ENCODE assay signal across 10 cellular contexts in the genomic region with DNA sequence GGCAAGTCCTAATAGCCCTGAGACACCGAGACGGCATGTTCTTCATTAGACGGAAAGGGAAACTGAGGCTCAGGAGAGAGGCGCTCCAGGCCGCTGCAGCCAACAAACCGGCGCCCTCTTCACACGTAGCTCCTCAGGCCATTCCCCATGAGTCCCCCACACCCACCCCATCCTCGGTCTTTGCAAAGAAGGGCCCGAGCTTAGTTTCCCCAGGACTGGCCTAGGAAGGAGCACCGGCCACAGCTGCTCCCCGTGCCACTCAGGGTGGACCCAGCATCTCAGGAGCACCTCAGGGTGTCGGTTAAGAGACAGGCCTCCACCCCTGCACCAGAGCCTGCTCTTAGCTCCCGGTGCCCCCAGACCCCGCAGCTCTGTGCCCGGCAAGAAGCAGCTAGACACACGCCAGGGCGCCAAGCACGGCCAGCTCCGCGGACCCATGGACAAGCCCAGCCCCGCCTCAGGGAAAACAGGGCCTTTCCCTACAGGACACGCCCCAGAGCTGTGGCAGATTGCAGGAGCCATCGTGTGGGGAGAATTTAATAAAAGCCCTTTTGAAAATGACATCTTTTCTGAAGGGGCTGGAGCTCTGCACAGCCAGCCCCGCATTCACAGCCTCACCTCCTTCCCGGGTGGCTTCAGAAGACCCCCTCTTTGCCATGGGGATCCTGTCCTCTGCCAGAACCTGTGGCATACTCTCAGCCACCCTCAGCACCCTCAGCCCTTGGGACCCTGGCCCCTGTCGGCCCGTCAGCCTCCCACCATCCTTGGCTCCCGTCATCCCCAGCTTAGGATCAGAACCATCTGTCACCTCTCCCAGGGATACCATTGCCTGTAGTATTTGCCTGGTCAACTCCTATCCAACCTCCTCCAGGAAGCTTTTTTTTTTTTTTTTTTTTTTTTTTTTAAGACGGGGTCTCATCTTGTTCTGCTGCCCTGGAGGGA. TPM values are rescaled to one million over a fixed set of nuclear protein-coding genes. Genes with fewer than 3 reads are reported as not detected.
DNase-seq lines count a peak whose midpoint lies in the region; ATAC-seq and TF ChIP-seq lines count a peak whose summit lies in the region.
"Had no signal": no experiment of that assay in that cellular context is flagged by ENCODE, and none has a peak within 500 bp of the region (broad histone marks: within the 10 kb centered on the region; RNA-seq: fewer than 3 reads in every experiment).

No MANE protein-coding gene starts in this region.

- peak; percentile 66 for DNase-seq in cardiac septum (ENCODE audit: low spot score)
- no peak for DNase-seq in left ventricle myocardium superior
- DNase-seq in PC-3, result no peak
- DNase-seq in lower lobe of right lung, result no peak
- DNase-seq in upper lobe of left lung, result peak in 1 of 2 donors; percentile 75
- DNase-seq in activated T-helper 2 cell treated with anti-CD3 and anti-CD28 coated beads, Interferon-gamma antibody, Interleukin-2, Interleukin-4, amounts not matched to agents 10 μg/mL and 5 μg/mL and 100 μg/mL, durations not matched to agents 14 hours and 24 hours and 36 hours (ENCODE audit: low spot score), result no peak
- DNase-seq: activated CD8-positive, alpha-beta memory T cell treated with anti-CD3 and anti-CD28 coated beads, Interleukin-2, amount 50 U/mL, for 48 hours; SIG-M5 had no signal

- H3K4me3 ChIP-seq in PC-3 (ENCODE audit: low read length) (no peak overlapping the region), lower lobe of right lung (peak overlapping the region; percentile 54), upper lobe of left lung (peak overlapping the region in 3 of 4 donors; percentile 47 to 53 (median 48))

- no peak overlapping the region for H3K4me2 ChIP-seq in PC-3 (ENCODE audit: low read length)

- CTCF ChIA-PET in PC-3 (lab: Charles Lee), result interaction anchor here (0.6 kb wide), 1 partner anchor 180 kb away, joined by 4 read pairs; no protein-coding TSS in a partner anchor

- no peaks in the 10 kb centered on the region for H3K27me3 ChIP-seq in PC-3 (ENCODE audit: low read length)
- no peaks in the 10 kb centered on the region for H3K27me3 ChIP-seq in lower lobe of right lung (ENCODE audit: low read depth)
- H3K27me3 ChIP-seq in upper lobe of left lung, result no peaks in the 10 kb centered on the region

- POLR2A ChIA-PET in PC-3 (lab: Charles Lee; ENCODE audit: unreplicated experiment), result no interaction called here

- no peaks in the 10 kb centered on the region for H3K9me2 ChIP-seq in PC-3 (replicated peaks; ENCODE audit: low read length)

- H3K27ac ChIP-seq in PC-3 (ENCODE audit: low read length) (no peak overlapping the region), lower lobe of right lung (no peak overlapping the region), upper lobe of left lung (peak overlapping the region in 1 of 4 donors; percentile 46)

- 92% methylated on average over 21 to 30 of the region's 30 CpGs for WGBS in upper lobe of left lung, 2 donors

- no peaks in the 10 kb centered on the region for H3K27me3 Mint-ChIP-seq in activated T-helper 2 cell treated with anti-CD3 and anti-CD28 coated beads, Interferon-gamma antibody, Interleukin-2, Interleukin-4, amounts not matched to agents 10 μg/mL and 5 μg/mL and 100 μg/mL, durations not matched to agents 14 hours and 24 hours and 36 hours (ENCODE audit: low read depth)

- ATAC-seq in left ventricle myocardium superior (no peak), PC-3 (no peak), lower lobe of right lung (no peak), upper lobe of left lung (ENCODE audit: low FRiP score in 2 of 2) (no peak), GM21381 (IDR thresholded peaks at IDR 0.05; ENCODE audit: unreplicated experiment) (no peak), GM18511 (IDR thresholded peaks at IDR 0.05; ENCODE audit: unreplicated experiment) (no peak)

- no peaks in the 10 kb centered on the region for H3K79me2 ChIP-seq in PC-3 (ENCODE audit: low read length)

- H3K4me3 Mint-ChIP-seq in activated T-helper 2 cell treated with anti-CD3 and anti-CD28 coated beads, Interferon-gamma antibody, Interleukin-2, Interleukin-4, amounts not matched to agents 10 μg/mL and 5 μg/mL and 100 μg/mL, durations not matched to agents 14 hours and 24 hours and 36 hours (ENCODE audit: low read depth), result no peak overlapping the region

- H3K4me1 Mint-ChIP-seq in activated T-helper 2 cell treated with anti-CD3 and anti-CD28 coated beads, Interferon-gamma antibody, Interleukin-2, Interleukin-4, amounts not matched to agents 10 μg/mL and 5 μg/mL and 100 μg/mL, durations not matched to agents 14 hours and 24 hours and 36 hours (ENCODE audit: low read depth), result no peaks in the 10 kb centered on the region

- no peak overlapping the region for H2AFZ ChIP-seq in PC-3 (ENCODE audit: low read length)

- H3K4me1 ChIP-seq in PC-3 (ENCODE audit: insufficient read depth, low read length) (peaks cover 17% of the 10 kb centered on the region), lower lobe of right lung (peaks cover 30% of the 10 kb centered on the region), upper lobe of left lung (peaks cover 19 to 32% (median 23%) of the 10 kb centered on the region in 4 donors)

- TF ChIP-seq CTCF in PC-3 (conservative IDR thresholded peaks at IDR 0.05; ENCODE audit: low read depth, low read length), result no peak
- TF ChIP-seq CTCF in lower lobe of right lung (IDR thresholded peaks at IDR 0.05), result no peak
- no peak for TF ChIP-seq CTCF in upper lobe of left lung (IDR thresholded peaks at IDR 0.05)

- BruUV-seq in PC-3 (replicated peaks; lab: Mats Ljungman, UMichigan), result TSS peak; percentile 39

- no peaks in the 10 kb centered on the region for H3K36me3 ChIP-seq in PC-3 (ENCODE audit: low read depth, low read length)
- peaks cover 51% of the 10 kb centered on the region for H3K36me3 ChIP-seq in lower lobe of right lung
- H3K36me3 ChIP-seq in upper lobe of left lung, result peaks cover 2 to 59% (median 36%) of the 10 kb centered on the region in 4 donors

- H3K9ac ChIP-seq in PC-3 (ENCODE audit: low read length), result no peak overlapping the region

- TF ChIP-seq POLR2A in upper lobe of left lung (IDR thresholded peaks at IDR 0.05), result no peak

- H3K9me3 Mint-ChIP-seq in activated T-helper 2 cell treated with anti-CD3 and anti-CD28 coated beads, Interferon-gamma antibody, Interleukin-2, Interleukin-4, amounts not matched to agents 10 μg/mL and 5 μg/mL and 100 μg/mL, durations not matched to agents 14 hours and 24 hours and 36 hours, result no peaks in the 10 kb centered on the region

- H3K9me3 ChIP-seq in PC-3 (ENCODE audit: low read length), result no peaks in the 10 kb centered on the region
- H3K9me3 ChIP-seq in lower lobe of right lung, result no peaks in the 10 kb centered on the region
- H3K9me3 ChIP-seq in upper lobe of left lung, result no peaks in the 10 kb centered on the region

- no peak for TF ChIP-seq EP300 in upper lobe of left lung (IDR thresholded peaks at IDR 0.05)

- peaks cover 12% of the 10 kb centered on the region for H3K36me3 Mint-ChIP-seq in activated T-helper 2 cell treated with anti-CD3 and anti-CD28 coated beads, Interferon-gamma antibody, Interleukin-2, Interleukin-4, amounts not matched to agents 10 μg/mL and 5 μg/mL and 100 μg/mL, durations not matched to agents 14 hours and 24 hours and 36 hours (ENCODE audit: low read depth)

- H3F3A ChIP-seq in PC-3 (ENCODE audit: low read length, unreplicated experiment), result no peaks in the 10 kb centered on the region

- H4K20me1 ChIP-seq in PC-3 (ENCODE audit: low read length), result no peaks in the 10 kb centered on the region

- H3K27ac Mint-ChIP-seq in activated T-helper 2 cell treated with anti-CD3 and anti-CD28 coated beads, Interferon-gamma antibody, Interleukin-2, Interleukin-4, amounts not matched to agents 10 μg/mL and 5 μg/mL and 100 μg/mL, durations not matched to agents 14 hours and 24 hours and 36 hours, result no peak overlapping the region

- intact Hi-C loops in cardiac septum (cut with DNase I), result loop anchor here (10.0 kb wide), 1 partner anchor 234 kb away; no protein-coding TSS in a partner anchor
- intact Hi-C loops in left ventricle myocardium superior (cut with micrococcal nuclease), result no loop called here
- intact Hi-C loops in PC-3 (cut with micrococcal nuclease), result no loop called here
- intact Hi-C loops in lower lobe of right lung (cut with DNase I), result no loop called here
- intact Hi-C loops in activated T-helper 2 cell treated with anti-CD3 and anti-CD28 coated beads, Interferon-gamma antibody, Interleukin-2, Interleukin-4, amounts not matched to agents 10 μg/mL and 5 μg/mL and 100 μg/mL, durations not matched to agents 14 hours and 24 hours and 36 hours (cut with micrococcal nuclease), result no loop called here

RNA-seq across cellular contexts. Expression of gene LGMN, which starts 59.7 kb away (rescaled TPM):
- total RNA-seq in cardiac septum (81.8 TPM), left ventricle myocardium superior (100.0 TPM), PC-3 (2014; rRNA removed) (44.5 and 46.8 TPM in 2 replicates), lower lobe of right lung (158 TPM), upper lobe of left lung (100 to 1,000 TPM in 3 of 6 donors, 10 to 100 TPM in 3; 53.4 to 222 (median 123) TPM)
- total RNA-seq in activated T-helper 2 cell treated with anti-CD3 and anti-CD28 coated beads, Interferon-gamma antibody, Interleukin-2, Interleukin-4, amounts not matched to agents 10 μg/mL and 5 μg/mL and 100 μg/mL, durations not matched to agents 14 hours and 24 hours and 36 hours, result 1.1 and 1.3 TPM in 2 replicates

Comparison
In these comparisons a context has a peak if more than half of its experiments do, and no peak if none do; other contexts are left out.
1. RNA of gene LGMN, which starts 59.7 kb away (total RNA-seq): 158 TPM in lower lobe of right lung (single experiment), 53.4 to 222 TPM in upper lobe of left lung, 100.0 TPM in left ventricle myocardium superior (single experiment), 81.8 TPM in cardiac septum (single experiment) and 44.5 to 46.8 TPM in PC-3; 1.1 to 1.3 TPM in activated T-helper 2 cell treated with anti-CD3 and anti-CD28 coated beads, Interferon-gamma antibody, Interleukin-2, Interleukin-4, amounts not matched to agents 10 μg/mL and 5 μg/mL and 100 μg/mL, durations not matched to agents 14 hours and 24 hours and 36 hours; every median in the first group is over 10 times any median in the second.